11 cellular contexts compared by ENCODE assay signal in the genomic region with DNA sequence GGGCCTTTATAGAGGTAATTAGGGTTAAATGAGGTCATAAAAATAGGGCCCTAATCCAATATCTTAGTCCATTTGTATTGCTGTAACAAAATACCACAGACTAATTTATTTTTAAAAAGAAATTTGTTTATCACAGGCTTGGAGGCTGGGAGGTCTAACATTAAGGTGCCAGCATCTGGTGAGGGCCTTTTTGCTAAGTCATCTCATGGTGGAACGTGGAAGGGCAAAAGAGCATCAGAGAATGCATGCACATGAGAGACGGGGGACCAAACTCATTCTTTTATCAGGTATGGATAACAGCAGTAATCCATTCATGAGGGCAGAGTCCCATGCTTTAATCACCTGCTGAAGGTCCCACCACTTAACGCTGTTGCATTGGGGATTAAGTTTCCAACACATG.
"Had no signal": no experiment of that assay in that cellular context is flagged by ENCODE, and none has a peak within 500 bp of the region (broad histone marks: within the 10 kb centered on the region; RNA-seq: fewer than 3 reads in every experiment).

No MANE protein-coding gene starts in this region.

- H3K4me1 ChIP-seq: HAP-1 had no signal

- ATAC-seq: GM23338, HCT116 had no signal

- H3K27ac Mint-ChIP-seq: GM23338, HFFc6 had no signal

- H3K9ac ChIP-seq: GM23248 had no signal

- FAIRE-seq: H1, H54 had no signal

- H3K36me3 ChIP-seq: HAP-1 had no signal

- DNase-seq: GOT3, H7, H9, HCEC 1CT, HFFc6 had no signal

- H3K4me2 ChIP-seq: GM23338 had no signal

- H3K9me3 ChIP-seq: HAP-1 had no signal

- H2AFZ ChIP-seq: GM23248, GM23338 had no signal

- H3K27ac ChIP-seq: GM23248 had no signal

- H3K4me3 ChIP-seq: GM23248, GM23338, HAP-1 had no signal

- H3K4me3 Mint-ChIP-seq: GM23338, H9, HFFc6 had no signal

- H3K4me1 Mint-ChIP-seq: GM23338, H9 had no signal

- H3K9me3 Mint-ChIP-seq: GM23338, H9, HFFc6 had no signal
